25 cellular contexts compared by ENCODE assay signal in the genomic region with DNA sequence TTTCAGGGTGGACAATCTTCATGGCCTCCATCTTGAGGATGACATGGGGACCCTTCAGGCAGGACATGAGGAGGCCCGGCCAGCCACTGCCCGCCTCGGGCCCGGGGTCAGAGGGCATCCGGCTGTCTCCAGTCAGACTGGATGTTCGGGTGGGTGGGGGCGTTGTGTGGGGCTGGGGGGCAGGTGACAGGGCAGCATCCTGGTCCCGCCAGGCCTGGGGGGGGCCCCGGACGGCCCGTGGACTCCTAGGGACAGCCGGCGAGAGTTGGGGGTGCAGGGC. TPM values are rescaled to one million over a fixed set of nuclear protein-coding genes. Genes with fewer than 3 reads are reported as not detected.
A peak's percentile ranks its signal among the peaks of the same experiment; 100 is the strongest.
DNase-seq lines count a peak whose midpoint lies in the region; ATAC-seq, FAIRE-seq and TF ChIP-seq lines count a peak whose summit lies in the region.
"Had no signal": no experiment of that assay in that cellular context is flagged by ENCODE, and none has a peak within 500 bp of the region (broad histone marks: within the 10 kb centered on the region; RNA-seq: fewer than 3 reads in every experiment).

No MANE protein-coding gene starts in this region.

- H3K36me3 ChIP-seq in H7 (replicated peaks; ENCODE audit: control insufficient read depth, insufficient read depth, low read length) = no peaks in the 10 kb centered on the region; the same call in 1 of the 2 replicates
- H3K36me3 ChIP-seq in HepG2 (replicated peaks in 1 of 2; ENCODE audit: control insufficient read depth in 1 of 2, insufficient read depth in 2 of 2, low read length in 2 of 2) = no peaks in the 10 kb centered on the region
- H3K36me3 ChIP-seq in testis (ENCODE audit: low read depth, missing control alignments) = no peaks in the 10 kb centered on the region
- H3K36me3 ChIP-seq: adrenal gland, BE2C had no signal

- WGBS in HepG2 (ENCODE audit: low lambda C conversion rate) = no CpG with 5 or more reads among the region's 13 CpGs
- 54% methylated on average over 12 of the region's 13 CpGs; no CpG with 5 or more reads in 1 of the 2 donors for WGBS in testis, 2 donors

- no peak for TF ChIP-seq EP300 in HepG2 (IDR thresholded peaks at IDR 0.05; ENCODE audit: low read depth in 2 of 2, low read length in 2 of 2)
- TF ChIP-seq EP300 in HepG2 (CRISPR knock-in tag; IDR thresholded peaks at IDR 0.05; ENCODE audit: borderline replicate concordance) = no peak

- POLR2A ChIA-PET in activated CD4-positive, alpha-beta T cell treated with anti-CD3 and anti-CD28 coated beads, Interleukin-2, amount 10 ng/mL, durations not matched to agents 7 days and 5 days (lab: Charles Lee) = interaction anchor here (0.5 kb wide), 1 partner anchor 197 kb away, joined by 9 read pairs; no protein-coding TSS in a partner anchor
- POLR2A ChIA-PET in HepG2 (lab: Yijun Ruan, JAX) = interaction anchor here (0.6 to 13.4 kb wide), 7 partner anchors 13 to 134 kb away, joined by 3 to 225 read pairs (median 23); partner anchors contain the start of genes MAN1B1, NDOR1, TMEM203 and TPRN

- peaks cover 2% of the 10 kb centered on the region for H3K36me3 Mint-ChIP-seq in activated CD4-positive, alpha-beta T cell treated with anti-CD3 and anti-CD28 coated beads, Interleukin-2, amount 10 ng/mL, durations not matched to agents 7 days and 5 days (ENCODE audit: low read depth)
- H3K36me3 Mint-ChIP-seq in IgD-negative memory B cell (no peaks in the 10 kb centered on the region), brain (no peaks in the 10 kb centered on the region), osteocyte (ENCODE audit: unreplicated experiment) (no peaks in the 10 kb centered on the region)
- H3K36me3 Mint-ChIP-seq: naive B cell had no signal

- H3K9me3 Mint-ChIP-seq in activated CD4-positive, alpha-beta T cell treated with anti-CD3 and anti-CD28 coated beads, Interleukin-2, amount 10 ng/mL, durations not matched to agents 7 days and 5 days = no peaks in the 10 kb centered on the region
- H3K9me3 Mint-ChIP-seq in IgD-negative memory B cell (no peaks in the 10 kb centered on the region), brain (no peaks in the 10 kb centered on the region), osteocyte (ENCODE audit: unreplicated experiment) (no peaks in the 10 kb centered on the region)
- H3K9me3 Mint-ChIP-seq: naive B cell had no signal

- no peak overlapping the region for H3K27ac Mint-ChIP-seq in activated CD4-positive, alpha-beta T cell treated with anti-CD3 and anti-CD28 coated beads, Interleukin-2, amount 10 ng/mL, durations not matched to agents 7 days and 5 days
- H3K27ac Mint-ChIP-seq in IgD-negative memory B cell (no peak overlapping the region), brain (peak overlapping the region in 1 of 5 experiments; percentile 57), osteocyte (ENCODE audit: unreplicated experiment) (no peak overlapping the region)
- H3K27ac Mint-ChIP-seq: naive B cell had no signal

- no peak overlapping the region for H3K4me2 ChIP-seq in HepG2 (ENCODE audit: low read depth, low read length)

- peak overlapping the region; percentile 54 for H3K4me3 Mint-ChIP-seq in activated CD4-positive, alpha-beta T cell treated with anti-CD3 and anti-CD28 coated beads, Interleukin-2, amount 10 ng/mL, durations not matched to agents 7 days and 5 days
- peak overlapping the region in 3 of 4 donors; percentile 20 to 46 (median 28) for H3K4me3 Mint-ChIP-seq in IgD-negative memory B cell
- H3K4me3 Mint-ChIP-seq in brain = peak overlapping the region in 4 of 5 experiments; percentile 45 to 71 (median 66)
- H3K4me3 Mint-ChIP-seq in osteocyte (ENCODE audit: unreplicated experiment) = peak overlapping the region; percentile 45

- DNase-seq in activated CD4-positive, alpha-beta T cell treated with anti-CD3 and anti-CD28 coated beads, Interleukin-2, amount 10 ng/mL, durations not matched to agents 7 days and 5 days = no peak
- no peak for DNase-seq in activated CD4-positive, alpha-beta T cell treated with anti-CD3 and anti-CD28 coated beads for 48 hours
- DNase-seq in osteocyte (ENCODE audit: extremely low spot score, unreplicated experiment) (no peak), H7 (no peak), HepG2 (ENCODE audit: low spot score) (no peak), testis (no peak)
- DNase-seq: activated CD4-positive, alpha-beta T cell treated with anti-CD3 and anti-CD28 coated beads, Interleukin-2, amount 50 U/mL, for 4 hours; adrenal gland; BE2C; EL; Karpas-422; naive B cell; NCI-H187; NCI-H748 treated with DMSO at 0.1 percent for 48 hours; SHP77 had no signal

- H4K20me1 ChIP-seq in HepG2 (ENCODE audit: insufficient read depth, low read length) = peaks cover 4% of the 10 kb centered on the region; the same call in 1 of the 2 replicates

- CTCF ChIA-PET in activated CD4-positive, alpha-beta T cell treated with anti-CD3 and anti-CD28 coated beads, Interleukin-2, amount 10 ng/mL, durations not matched to agents 7 days and 5 days (lab: Charles Lee) = interaction anchor here (1.4 to 1.6 kb wide), 2 partner anchors 16 to 50 kb away, joined by 3 read pairs; no protein-coding TSS in a partner anchor
- CTCF ChIA-PET in HepG2 (lab: Yijun Ruan, JAX; ENCODE audit: low intra/inter-chr PET ratio, low total read pairs) = no interaction called here

- H2AFZ ChIP-seq in HepG2 (ENCODE audit: low read length) = no peak overlapping the region

- peaks cover 18% of the 10 kb centered on the region for H3K4me1 Mint-ChIP-seq in activated CD4-positive, alpha-beta T cell treated with anti-CD3 and anti-CD28 coated beads, Interleukin-2, amount 10 ng/mL, durations not matched to agents 7 days and 5 days
- H3K4me1 Mint-ChIP-seq in IgD-negative memory B cell = peaks cover 0 to 2% (median 2%) of the 10 kb centered on the region in 3 donors
- H3K4me1 Mint-ChIP-seq in brain = no peaks in the 10 kb centered on the region
- H3K4me1 Mint-ChIP-seq in osteocyte (ENCODE audit: unreplicated experiment) = peaks cover 11% of the 10 kb centered on the region

- no peak for TF ChIP-seq CTCF in brain (conservative IDR thresholded peaks at IDR 0.05)
- TF ChIP-seq CTCF in osteocyte (IDR thresholded peaks at IDR 0.05) = no peak
- no peak for TF ChIP-seq CTCF in HepG2 (CRISPR knock-in tag; IDR thresholded peaks at IDR 0.05)
- TF ChIP-seq CTCF in testis (IDR thresholded peaks at IDR 0.05) = no peak

- H3K9me3 ChIP-seq in HepG2 (ENCODE audit: low read length) = no peaks in the 10 kb centered on the region
- no peaks in the 10 kb centered on the region for H3K9me3 ChIP-seq in testis
- H3K9me3 ChIP-seq: adrenal gland, BE2C, HAP-1, upper lobe of left lung had no signal

- TF ChIP-seq POLR2A in HepG2 (IDR thresholded peaks at IDR 0.05; ENCODE audit: insufficient read depth in 1 of 2, low read depth in 2 of 2, low read length in 2 of 2) (no peak), testis (IDR thresholded peaks at IDR 0.05) (no peak)

- ATAC-seq in HepG2 = no peak

- TF ChIP-seq RAD21 in HepG2 (CRISPR knock-in tag; IDR thresholded peaks at IDR 0.05) = no peak

- no TSS peak for BruUV-seq in HepG2 (replicated peaks; lab: Mats Ljungman, UMichigan)

- H3K4me3 ChIP-seq in H7 (ENCODE audit: insufficient read depth, low read depth, low read length) (no peak overlapping the region), HepG2 (replicated peaks in 1 of 3; ENCODE audit: insufficient read depth in 1 of 3, low read depth in 2 of 3, low read length in 3 of 3) (peak overlapping the region in 1 of 3 experiments; percentile 55; a peak in 3 of 6 replicates), testis (no peak overlapping the region)

- in situ Hi-C loops in HepG2 (cut with HindIII; ENCODE audit: extremely low pct_ligation_motif_present, low pct_unique_long_range_greater_than_20kb) = no loop called here

- no peaks in the 10 kb centered on the region for H3K27me3 Mint-ChIP-seq in activated CD4-positive, alpha-beta T cell treated with anti-CD3 and anti-CD28 coated beads, Interleukin-2, amount 10 ng/mL, durations not matched to agents 7 days and 5 days
- H3K27me3 Mint-ChIP-seq in IgD-negative memory B cell = peaks cover 1% of the 10 kb centered on the region
- no peaks in the 10 kb centered on the region for H3K27me3 Mint-ChIP-seq in brain
- no peaks in the 10 kb centered on the region for H3K27me3 Mint-ChIP-seq in osteocyte (ENCODE audit: unreplicated experiment)
- H3K27me3 Mint-ChIP-seq: naive B cell had no signal

- intact Hi-C loops in HepG2 (cut with micrococcal nuclease; ENCODE audit: unreplicated experiment) (no loop called here), testis (cut with DNase I; ENCODE audit: low total_unique reads) (loop anchor here (10.0 kb wide), 1 partner anchor 106 kb away; the partner anchor contains the start of gene DPP7)

- peaks cover 57% of the 10 kb centered on the region for H3K4me1 ChIP-seq in HepG2 (ENCODE audit: insufficient read depth, low read length)
- H3K4me1 ChIP-seq in testis = peaks cover 26% of the 10 kb centered on the region

- no peak for FAIRE-seq in HepG2 (lab: Jason Lieb, UNC)
- FAIRE-seq: A204.1, bronchial epithelial cell, frontal cortex had no signal

- H3K79me2 ChIP-seq in HepG2 (ENCODE audit: insufficient read depth, low read length) = peaks cover 3% of the 10 kb centered on the region

- H3K9ac ChIP-seq in HepG2 (ENCODE audit: insufficient read depth, low read depth, low read length) = no peak overlapping the region

- no peak overlapping the region for H3K27ac ChIP-seq in HepG2 (ENCODE audit: extremely low read length, insufficient read depth, low read length)
- H3K27ac ChIP-seq in testis = no peak overlapping the region

- H3K27me3 ChIP-seq in H7 (ENCODE audit: control insufficient read depth, insufficient read depth, low read length) = peaks cover 10% of the 10 kb centered on the region
- H3K27me3 ChIP-seq in HepG2 (ENCODE audit: control insufficient read depth in 1 of 2, insufficient read depth in 2 of 2, low read length in 2 of 2) = no peaks in the 10 kb centered on the region; a peak in 1 of 5 replicates
- no peaks in the 10 kb centered on the region for H3K27me3 ChIP-seq in testis
- H3K27me3 ChIP-seq: adrenal gland, BE2C had no signal

RNA-seq across cellular contexts. Expression of gene RNF208, which starts 1.0 kb away (rescaled TPM):
- total RNA-seq in activated CD4-positive, alpha-beta T cell treated with anti-CD3 and anti-CD28 coated beads, Interleukin-2, amount 10 ng/mL, durations not matched to agents 7 days and 5 days = 1 to 10 TPM; 2.1 to 2.7 TPM
- polyA plus RNA-seq in IgD-negative memory B cell = not detected
- polyA plus RNA-seq in brain (ENCODE audit: insufficient read depth, low read depth, low replicate concordance) = 84.7 TPM
- total RNA-seq in osteocyte = 7.2 and 8.0 TPM in 2 replicates
- total RNA-seq in H7 (2014; rRNA removed; shearing (Covaris generic)) = 1.0 TPM in 2 replicates
- total RNA-seq in HepG2 (2016; rRNA removed; fragmentation: Illumina TruSeq; extraction: Trizol) = 1.8 and 2.1 TPM in 2 replicates
- total RNA-seq in HepG2 (2016; cell fraction: cytosol; rRNA removed; fragmentation: Illumina TruSeq; extraction: Trizol; ENCODE audit: low read depth) = 1.2 and 1.4 TPM in 2 replicates
- 1.2 and 2.1 TPM in 2 replicates for total RNA-seq in HepG2 (2016; cell fraction: insoluble cytoplasmic fraction; rRNA removed; fragmentation: Illumina TruSeq; extraction: Trizol)
- total RNA-seq in HepG2 (2016; cell fraction: membrane; rRNA removed; fragmentation: Illumina TruSeq; extraction: Trizol) = 3.7 and 4.2 TPM in 2 replicates
- 0.99 and 1.3 TPM in 2 replicates for total RNA-seq in HepG2 (2016; cell fraction: nucleus; rRNA removed; fragmentation: Illumina TruSeq; extraction: Trizol)
- 1.6 and 2.0 TPM in 2 replicates for polyA plus RNA-seq in HepG2 (2011; rRNA removed)
- polyA plus RNA-seq in HepG2 (2011; cell fraction: cytosol; rRNA removed) = 0.99 and 1.4 TPM in 2 replicates
- 14.1 and 17.8 TPM in 2 replicates for polyA plus RNA-seq in HepG2 (2011; cell fraction: nucleus; rRNA removed)
- polyA plus RNA-seq in HepG2 (2012) = 9.0 and 16.1 TPM in 2 replicates
- 28.1 and 30.5 TPM in 2 replicates for polyA plus RNA-seq in HepG2 (2016; cell fraction: cytosol; fragmentation: Illumina TruSeq; extraction: Trizol; ENCODE audit: low read depth)
- polyA plus RNA-seq in HepG2 (2016; cell fraction: insoluble cytoplasmic fraction; fragmentation: Illumina TruSeq; extraction: Trizol; ENCODE audit: low read depth) = 15.2 and 22.0 TPM in 2 replicates
- 36.0 and 38.6 TPM in 2 replicates for polyA plus RNA-seq in HepG2 (2016; cell fraction: membrane; fragmentation: Illumina TruSeq; extraction: Trizol; ENCODE audit: low read depth)
- polyA plus RNA-seq in HepG2 (2016; cell fraction: nucleus; fragmentation: Illumina TruSeq; extraction: Trizol; ENCODE audit: insufficient read depth, low read depth) = 23.4 and 23.9 TPM in 2 replicates
- 4.1 TPM in 1 of 2 replicates, not detected in the other for polyA minus RNA-seq in HepG2 (2011; rRNA and poly(A)+ RNA removed; ENCODE audit: low replicate concordance)
- polyA minus RNA-seq in HepG2 (2011; cell fraction: cytosol; rRNA and poly(A)+ RNA removed) = 3.5 and 4.5 TPM in 2 replicates
- polyA minus RNA-seq in HepG2 (2011; cell fraction: nucleus; rRNA and poly(A)+ RNA removed) = 0.62 and 0.77 TPM in 2 replicates
- total RNA-seq in testis = 1 to 10 TPM; 3.0 to 4.1 TPM
- 7.7 TPM for polyA plus RNA-seq in testis (ENCODE audit: insufficient read depth, low read depth, low replicate concordance)
- total RNA-seq: bronchial epithelial cell had no signal

RNA-seq across cellular contexts. Expression of gene CYSRT1, which starts 3.9 kb away (rescaled TPM):
- under 1 TPM; 0.35 to 0.72 TPM for total RNA-seq in activated CD4-positive, alpha-beta T cell treated with anti-CD3 and anti-CD28 coated beads, Interleukin-2, amount 10 ng/mL, durations not matched to agents 7 days and 5 days
- not detected for polyA plus RNA-seq in IgD-negative memory B cell
- 0.93 TPM for polyA plus RNA-seq in brain (ENCODE audit: insufficient read depth, low read depth, low replicate concordance)
- 1.5 and 1.7 TPM in 2 replicates for total RNA-seq in osteocyte
- total RNA-seq in H7 (2014; rRNA removed; shearing (Covaris generic)) = 0.83 and 2.9 TPM in 2 replicates
- 2.1 and 3.4 TPM in 2 replicates for total RNA-seq in HepG2 (2016; rRNA removed; fragmentation: Illumina TruSeq; extraction: Trizol)
- 1.8 and 1.9 TPM in 2 replicates for total RNA-seq in HepG2 (2016; cell fraction: cytosol; rRNA removed; fragmentation: Illumina TruSeq; extraction: Trizol; ENCODE audit: low read depth)
- total RNA-seq in HepG2 (2016; cell fraction: insoluble cytoplasmic fraction; rRNA removed; fragmentation: Illumina TruSeq; extraction: Trizol) = 2.7 and 3.3 TPM in 2 replicates
- total RNA-seq in HepG2 (2016; cell fraction: membrane; rRNA removed; fragmentation: Illumina TruSeq; extraction: Trizol) = 1.3 and 1.4 TPM in 2 replicates
- total RNA-seq in HepG2 (2016; cell fraction: nucleus; rRNA removed; fragmentation: Illumina TruSeq; extraction: Trizol) = 1.1 and 1.2 TPM in 2 replicates
- 1.5 and 1.7 TPM in 2 replicates for polyA plus RNA-seq in HepG2 (2011; rRNA removed)
- 0.82 and 1.8 TPM in 2 replicates for polyA plus RNA-seq in HepG2 (2011; cell fraction: cytosol; rRNA removed)
- 0.95 and 1.2 TPM in 2 replicates for polyA plus RNA-seq in HepG2 (2011; cell fraction: nucleus; rRNA removed)
- polyA plus RNA-seq in HepG2 (2012) = 0.80 and 1.1 TPM in 2 replicates
- 1.2 and 1.3 TPM in 2 replicates for polyA plus RNA-seq in HepG2 (2016; cell fraction: cytosol; fragmentation: Illumina TruSeq; extraction: Trizol; ENCODE audit: low read depth)
- 3.0 and 3.6 TPM in 2 replicates for polyA plus RNA-seq in HepG2 (2016; cell fraction: insoluble cytoplasmic fraction; fragmentation: Illumina TruSeq; extraction: Trizol; ENCODE audit: low read depth)
- polyA plus RNA-seq in HepG2 (2016; cell fraction: membrane; fragmentation: Illumina TruSeq; extraction: Trizol; ENCODE audit: low read depth) = 1.1 and 1.3 TPM in 2 replicates
- 1.2 and 2.1 TPM in 2 replicates for polyA plus RNA-seq in HepG2 (2016; cell fraction: nucleus; fragmentation: Illumina TruSeq; extraction: Trizol; ENCODE audit: insufficient read depth, low read depth)
- polyA minus RNA-seq in HepG2 (2011; rRNA and poly(A)+ RNA removed; ENCODE audit: low replicate concordance) = 2.1 and 2.5 TPM in 2 replicates
- polyA minus RNA-seq in HepG2 (2011; cell fraction: cytosol; rRNA and poly(A)+ RNA removed) = 0.49 and 0.97 TPM in 2 replicates
- polyA minus RNA-seq in HepG2 (2011; cell fraction: nucleus; rRNA and poly(A)+ RNA removed) = 0.52 and 0.87 TPM in 2 replicates
- total RNA-seq in testis = 1 to 10 TPM; 3.7 to 5.6 TPM
- polyA plus RNA-seq in testis (ENCODE audit: insufficient read depth, low read depth, low replicate concordance) = 3.0 TPM

RNA-seq across cellular contexts. Expression of gene RNF224, which starts 6.3 kb away (rescaled TPM):
- under 1 TPM in 1 of 2 experiments, not detected in 1; 0.10 TPM for total RNA-seq in activated CD4-positive, alpha-beta T cell treated with anti-CD3 and anti-CD28 coated beads, Interleukin-2, amount 10 ng/mL, durations not matched to agents 7 days and 5 days
- polyA plus RNA-seq in IgD-negative memory B cell (not detected), brain (ENCODE audit: insufficient read depth, low read depth, low replicate concordance) (not detected), HepG2 (2011; rRNA removed) (not detected in 2 replicates), testis (ENCODE audit: insufficient read depth, low read depth, low replicate concordance) (0.17 TPM)
- total RNA-seq in osteocyte (not detected in 2 replicates), HepG2 (2016; rRNA removed; fragmentation: Illumina TruSeq; extraction: Trizol) (0.09 and 0.10 TPM in 2 replicates), testis (under 1 TPM; 0.37 to 0.71 TPM)
- not detected in 2 replicates for total RNA-seq in H7 (2014; rRNA removed; shearing (Covaris generic))
- not detected in 2 replicates for total RNA-seq in HepG2 (2016; cell fraction: cytosol; rRNA removed; fragmentation: Illumina TruSeq; extraction: Trizol; ENCODE audit: low read depth)
- total RNA-seq in HepG2 (2016; cell fraction: insoluble cytoplasmic fraction; rRNA removed; fragmentation: Illumina TruSeq; extraction: Trizol) = not detected in 2 replicates
- total RNA-seq in HepG2 (2016; cell fraction: membrane; rRNA removed; fragmentation: Illumina TruSeq; extraction: Trizol) = 0.12 TPM in 1 of 2 replicates, not detected in the other
- not detected in 2 replicates for total RNA-seq in HepG2 (2016; cell fraction: nucleus; rRNA removed; fragmentation: Illumina TruSeq; extraction: Trizol)
- polyA plus RNA-seq in HepG2 (2011; cell fraction: cytosol; rRNA removed) = 0.03 and 0.04 TPM in 2 replicates
- 0.07 and 0.11 TPM in 2 replicates for polyA plus RNA-seq in HepG2 (2011; cell fraction: nucleus; rRNA removed)
- 0.33 and 0.51 TPM in 2 replicates for polyA plus RNA-seq in HepG2 (2012)
- polyA plus RNA-seq in HepG2 (2016; cell fraction: cytosol; fragmentation: Illumina TruSeq; extraction: Trizol; ENCODE audit: low read depth) = not detected in 2 replicates
- 0.25 TPM in 1 of 2 replicates, not detected in the other for polyA plus RNA-seq in HepG2 (2016; cell fraction: insoluble cytoplasmic fraction; fragmentation: Illumina TruSeq; extraction: Trizol; ENCODE audit: low read depth)
- polyA plus RNA-seq in HepG2 (2016; cell fraction: membrane; fragmentation: Illumina TruSeq; extraction: Trizol; ENCODE audit: low read depth) = not detected in 2 replicates
- 0.25 TPM in 1 of 2 replicates, not detected in the other for polyA plus RNA-seq in HepG2 (2016; cell fraction: nucleus; fragmentation: Illumina TruSeq; extraction: Trizol; ENCODE audit: insufficient read depth, low read depth)
- polyA minus RNA-seq in HepG2 (2011; rRNA and poly(A)+ RNA removed; ENCODE audit: low replicate concordance) = 0.10 and 0.44 TPM in 2 replicates
- polyA minus RNA-seq in HepG2 (2011; cell fraction: cytosol; rRNA and poly(A)+ RNA removed) = not detected in 2 replicates
- polyA minus RNA-seq in HepG2 (2011; cell fraction: nucleus; rRNA and poly(A)+ RNA removed) = 0.26 TPM in 1 of 2 replicates, not detected in the other
- total RNA-seq: adrenal gland, epithelial cell of proximal tubule, frontal cortex, HT1080, kidney epithelial cell had no signal
- polyA plus RNA-seq: adrenal gland had no signal

RNA-seq across cellular contexts. Expression of gene SLC34A3, which starts 9.7 kb away (rescaled TPM):
- total RNA-seq in activated CD4-positive, alpha-beta T cell treated with anti-CD3 and anti-CD28 coated beads, Interleukin-2, amount 10 ng/mL, durations not matched to agents 7 days and 5 days = not detected
- polyA plus RNA-seq in IgD-negative memory B cell (not detected), brain (ENCODE audit: insufficient read depth, low read depth, low replicate concordance) (not detected), HepG2 (2011; rRNA removed) (0.07 and 0.20 TPM in 2 replicates), testis (ENCODE audit: insufficient read depth, low read depth, low replicate concordance) (0.15 TPM)
- total RNA-seq in osteocyte (not detected in 2 replicates), HepG2 (2016; rRNA removed; fragmentation: Illumina TruSeq; extraction: Trizol) (0.38 and 1.0 TPM in 2 replicates), testis (under 1 TPM; 0.24 to 0.25 TPM)
- 0.03 TPM in 1 of 2 replicates, not detected in the other for total RNA-seq in H7 (2014; rRNA removed; shearing (Covaris generic))
- total RNA-seq in HepG2 (2016; cell fraction: cytosol; rRNA removed; fragmentation: Illumina TruSeq; extraction: Trizol; ENCODE audit: low read depth) = 0.97 and 1.3 TPM in 2 replicates
- total RNA-seq in HepG2 (2016; cell fraction: insoluble cytoplasmic fraction; rRNA removed; fragmentation: Illumina TruSeq; extraction: Trizol) = 0.51 and 0.97 TPM in 2 replicates
- 0.74 and 0.76 TPM in 2 replicates for total RNA-seq in HepG2 (2016; cell fraction: membrane; rRNA removed; fragmentation: Illumina TruSeq; extraction: Trizol)
- 0.60 and 0.81 TPM in 2 replicates for total RNA-seq in HepG2 (2016; cell fraction: nucleus; rRNA removed; fragmentation: Illumina TruSeq; extraction: Trizol)
- polyA plus RNA-seq in HepG2 (2011; cell fraction: cytosol; rRNA removed) = 0.09 and 0.16 TPM in 2 replicates
- 0.33 and 0.50 TPM in 2 replicates for polyA plus RNA-seq in HepG2 (2011; cell fraction: nucleus; rRNA removed)
- polyA plus RNA-seq in HepG2 (2012) = 0.21 and 0.60 TPM in 2 replicates
- 0.59 and 0.93 TPM in 2 replicates for polyA plus RNA-seq in HepG2 (2016; cell fraction: cytosol; fragmentation: Illumina TruSeq; extraction: Trizol; ENCODE audit: low read depth)
- 0.58 and 0.62 TPM in 2 replicates for polyA plus RNA-seq in HepG2 (2016; cell fraction: insoluble cytoplasmic fraction; fragmentation: Illumina TruSeq; extraction: Trizol; ENCODE audit: low read depth)
- 0.52 and 0.70 TPM in 2 replicates for polyA plus RNA-seq in HepG2 (2016; cell fraction: membrane; fragmentation: Illumina TruSeq; extraction: Trizol; ENCODE audit: low read depth)
- polyA plus RNA-seq in HepG2 (2016; cell fraction: nucleus; fragmentation: Illumina TruSeq; extraction: Trizol; ENCODE audit: insufficient read depth, low read depth) = 1.2 and 1.8 TPM in 2 replicates
- polyA minus RNA-seq in HepG2 (2011; rRNA and poly(A)+ RNA removed; ENCODE audit: low replicate concordance) = 0.12 and 0.20 TPM in 2 replicates
- polyA minus RNA-seq in HepG2 (2011; cell fraction: cytosol; rRNA and poly(A)+ RNA removed) = not detected in 2 replicates
- polyA minus RNA-seq in HepG2 (2011; cell fraction: nucleus; rRNA and poly(A)+ RNA removed) = not detected in 2 replicates
- total RNA-seq: adrenal gland, bronchial epithelial cell, epithelial cell of proximal tubule, frontal cortex, HT1080 had no signal
- polyA plus RNA-seq: adrenal gland had no signal

RNA-seq across cellular contexts. Expression of gene NDOR1, which starts 15.5 kb away (rescaled TPM):
- 10 to 100 TPM; 38.4 to 44.2 TPM for total RNA-seq in activated CD4-positive, alpha-beta T cell treated with anti-CD3 and anti-CD28 coated beads, Interleukin-2, amount 10 ng/mL, durations not matched to agents 7 days and 5 days
- 7.6 TPM for polyA plus RNA-seq in IgD-negative memory B cell
- 20.7 TPM for polyA plus RNA-seq in brain (ENCODE audit: insufficient read depth, low read depth, low replicate concordance)
- 15.5 and 20.5 TPM in 2 replicates for total RNA-seq in osteocyte
- 22.2 and 22.7 TPM in 2 replicates for total RNA-seq in H7 (2014; rRNA removed; shearing (Covaris generic))
- 4.9 and 8.7 TPM in 2 replicates for total RNA-seq in HepG2 (2016; rRNA removed; fragmentation: Illumina TruSeq; extraction: Trizol)
- 2.1 and 2.9 TPM in 2 replicates for total RNA-seq in HepG2 (2016; cell fraction: cytosol; rRNA removed; fragmentation: Illumina TruSeq; extraction: Trizol; ENCODE audit: low read depth)
- 4.4 and 9.2 TPM in 2 replicates for total RNA-seq in HepG2 (2016; cell fraction: insoluble cytoplasmic fraction; rRNA removed; fragmentation: Illumina TruSeq; extraction: Trizol)
- total RNA-seq in HepG2 (2016; cell fraction: membrane; rRNA removed; fragmentation: Illumina TruSeq; extraction: Trizol) = 2.6 and 3.0 TPM in 2 replicates
- 7.6 and 9.3 TPM in 2 replicates for total RNA-seq in HepG2 (2016; cell fraction: nucleus; rRNA removed; fragmentation: Illumina TruSeq; extraction: Trizol)
- 3.6 and 4.2 TPM in 2 replicates for polyA plus RNA-seq in HepG2 (2011; rRNA removed)
- polyA plus RNA-seq in HepG2 (2011; cell fraction: cytosol; rRNA removed) = 1.4 and 2.3 TPM in 2 replicates
- polyA plus RNA-seq in HepG2 (2011; cell fraction: nucleus; rRNA removed) = 31.8 and 46.8 TPM in 2 replicates
- polyA plus RNA-seq in HepG2 (2012) = 4.0 and 5.5 TPM in 2 replicates
- polyA plus RNA-seq in HepG2 (2016; cell fraction: cytosol; fragmentation: Illumina TruSeq; extraction: Trizol; ENCODE audit: low read depth) = 0.87 and 1.3 TPM in 2 replicates
- 4.5 and 6.6 TPM in 2 replicates for polyA plus RNA-seq in HepG2 (2016; cell fraction: insoluble cytoplasmic fraction; fragmentation: Illumina TruSeq; extraction: Trizol; ENCODE audit: low read depth)
- polyA plus RNA-seq in HepG2 (2016; cell fraction: membrane; fragmentation: Illumina TruSeq; extraction: Trizol; ENCODE audit: low read depth) = 1.6 and 1.8 TPM in 2 replicates
- polyA plus RNA-seq in HepG2 (2016; cell fraction: nucleus; fragmentation: Illumina TruSeq; extraction: Trizol; ENCODE audit: insufficient read depth, low read depth) = 29.3 and 34.2 TPM in 2 replicates
- 5.2 and 15.0 TPM in 2 replicates for polyA minus RNA-seq in HepG2 (2011; rRNA and poly(A)+ RNA removed; ENCODE audit: low replicate concordance)
- polyA minus RNA-seq in HepG2 (2011; cell fraction: cytosol; rRNA and poly(A)+ RNA removed) = 2.1 and 2.4 TPM in 2 replicates
- 3.4 and 4.5 TPM in 2 replicates for polyA minus RNA-seq in HepG2 (2011; cell fraction: nucleus; rRNA and poly(A)+ RNA removed)
- 10 to 100 TPM; 27.5 to 29.1 TPM for total RNA-seq in testis
- polyA plus RNA-seq in testis (ENCODE audit: insufficient read depth, low read depth, low replicate concordance) = 21.9 TPM
